ENCODE assay signal across 2 cellular contexts in the genomic region with DNA sequence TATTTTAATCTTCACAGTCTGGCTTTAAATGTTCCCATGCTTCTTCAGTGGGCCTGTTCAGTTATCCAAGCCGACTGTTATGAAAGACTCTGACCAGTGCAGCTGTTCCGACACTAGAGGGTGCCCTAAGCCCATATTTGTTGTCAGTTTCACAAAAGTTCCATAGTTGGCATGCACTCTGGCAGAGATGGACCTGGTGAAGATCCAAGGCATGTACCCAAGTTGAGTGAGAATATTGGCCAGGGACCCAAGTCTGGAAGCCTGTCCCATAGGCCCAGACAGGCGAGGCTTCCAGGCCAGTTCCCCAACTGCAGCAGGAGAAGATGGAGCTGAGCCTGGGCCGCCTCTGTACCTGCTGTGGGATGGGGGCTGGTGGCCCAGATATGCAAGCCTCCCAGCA.
TF ChIP-seq lines count a peak whose summit lies in the region.

No MANE protein-coding gene starts in this region.

TF ChIP-seq in WTC11, 78 proteins besides CTCF, POLR2A, EP300 and RAD21 (continued from another document):
- TF ChIP-seq, protein P1, sequence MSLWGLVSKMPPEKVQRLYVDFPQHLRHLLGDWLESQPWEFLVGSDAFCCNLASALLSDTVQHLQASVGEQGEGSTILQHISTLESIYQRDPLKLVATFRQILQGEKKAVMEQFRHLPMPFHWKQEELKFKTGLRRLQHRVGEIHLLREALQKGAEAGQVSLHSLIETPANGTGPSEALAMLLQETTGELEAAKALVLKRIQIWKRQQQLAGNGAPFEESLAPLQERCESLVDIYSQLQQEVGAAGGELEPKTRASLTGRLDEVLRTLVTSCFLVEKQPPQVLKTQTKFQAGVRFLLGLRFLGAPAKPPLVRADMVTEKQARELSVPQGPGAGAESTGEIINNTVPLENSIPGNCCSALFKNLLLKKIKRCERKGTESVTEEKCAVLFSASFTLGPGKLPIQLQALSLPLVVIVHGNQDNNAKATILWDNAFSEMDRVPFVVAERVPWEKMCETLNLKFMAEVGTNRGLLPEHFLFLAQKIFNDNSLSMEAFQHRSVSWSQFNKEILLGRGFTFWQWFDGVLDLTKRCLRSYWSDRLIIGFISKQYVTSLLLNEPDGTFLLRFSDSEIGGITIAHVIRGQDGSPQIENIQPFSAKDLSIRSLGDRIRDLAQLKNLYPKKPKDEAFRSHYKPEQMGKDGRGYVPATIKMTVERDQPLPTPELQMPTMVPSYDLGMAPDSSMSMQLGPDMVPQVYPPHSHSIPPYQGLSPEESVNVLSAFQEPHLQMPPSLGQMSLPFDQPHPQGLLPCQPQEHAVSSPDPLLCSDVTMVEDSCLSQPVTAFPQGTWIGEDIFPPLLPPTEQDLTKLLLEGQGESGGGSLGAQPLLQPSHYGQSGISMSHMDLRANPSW (CRISPR knock-in tag; conservative IDR thresholded peaks at IDR 0.05; ENCODE audit: low read depth): no peak
- TF ChIP-seq, protein P2, sequence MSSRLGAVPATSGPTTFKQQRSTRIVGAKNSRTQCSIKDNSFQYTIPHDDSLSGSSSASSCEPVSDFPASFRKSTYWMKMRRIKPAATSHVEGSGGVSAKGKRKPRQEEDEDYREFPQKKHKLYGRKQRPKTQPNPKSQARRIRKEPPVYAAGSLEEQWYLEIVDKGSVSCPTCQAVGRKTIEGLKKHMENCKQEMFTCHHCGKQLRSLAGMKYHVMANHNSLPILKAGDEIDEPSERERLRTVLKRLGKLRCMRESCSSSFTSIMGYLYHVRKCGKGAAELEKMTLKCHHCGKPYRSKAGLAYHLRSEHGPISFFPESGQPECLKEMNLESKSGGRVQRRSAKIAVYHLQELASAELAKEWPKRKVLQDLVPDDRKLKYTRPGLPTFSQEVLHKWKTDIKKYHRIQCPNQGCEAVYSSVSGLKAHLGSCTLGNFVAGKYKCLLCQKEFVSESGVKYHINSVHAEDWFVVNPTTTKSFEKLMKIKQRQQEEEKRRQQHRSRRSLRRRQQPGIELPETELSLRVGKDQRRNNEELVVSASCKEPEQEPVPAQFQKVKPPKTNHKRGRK (CRISPR knock-in tag; IDR thresholded peaks at IDR 0.05; ENCODE audit: borderline replicate concordance): no peak
TF ChIP-seq in WTC11: peak in this region for 0.

TF ChIP-seq in liver, 16 proteins besides CTCF, POLR2A, EP300 and RAD21 (continued from another document):
- TF ChIP-seq, protein P3, sequence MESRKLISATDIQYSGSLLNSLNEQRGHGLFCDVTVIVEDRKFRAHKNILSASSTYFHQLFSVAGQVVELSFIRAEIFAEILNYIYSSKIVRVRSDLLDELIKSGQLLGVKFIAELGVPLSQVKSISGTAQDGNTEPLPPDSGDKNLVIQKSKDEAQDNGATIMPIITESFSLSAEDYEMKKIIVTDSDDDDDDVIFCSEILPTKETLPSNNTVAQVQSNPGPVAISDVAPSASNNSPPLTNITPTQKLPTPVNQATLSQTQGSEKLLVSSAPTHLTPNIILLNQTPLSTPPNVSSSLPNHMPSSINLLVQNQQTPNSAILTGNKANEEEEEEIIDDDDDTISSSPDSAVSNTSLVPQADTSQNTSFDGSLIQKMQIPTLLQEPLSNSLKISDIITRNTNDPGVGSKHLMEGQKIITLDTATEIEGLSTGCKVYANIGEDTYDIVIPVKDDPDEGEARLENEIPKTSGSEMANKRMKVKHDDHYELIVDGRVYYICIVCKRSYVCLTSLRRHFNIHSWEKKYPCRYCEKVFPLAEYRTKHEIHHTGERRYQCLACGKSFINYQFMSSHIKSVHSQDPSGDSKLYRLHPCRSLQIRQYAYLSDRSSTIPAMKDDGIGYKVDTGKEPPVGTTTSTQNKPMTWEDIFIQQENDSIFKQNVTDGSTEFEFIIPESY (IDR thresholded peaks at IDR 0.05): no peak
- TF ChIP-seq FOXA2 (IDR thresholded peaks at IDR 0.05): no peak
- no peak for TF ChIP-seq HNF4A (conservative IDR thresholded peaks at IDR 0.05)
